Comparison of ENCODE assay signal across 18 cellular contexts in genomic region chr20:38307371-38308046, GRCh38. TPM values are rescaled to one million over a fixed set of nuclear protein-coding genes. Genes with fewer than 3 reads are reported as not detected.
A peak's percentile ranks its signal among the peaks of the same experiment; 100 is the strongest.
DNase-seq lines count a peak whose midpoint lies in the region; ATAC-seq and TF ChIP-seq lines count a peak whose summit lies in the region.
"Had no signal": no experiment of that assay in that cellular context is flagged by ENCODE, and none has a peak within 500 bp of the region (broad histone marks: within the 10 kb centered on the region; RNA-seq: fewer than 3 reads in every experiment).

No MANE protein-coding gene starts in this region.

- no peak overlapping the region for H3K4me3 Mint-ChIP-seq in GM23338
- H3K4me3 Mint-ChIP-seq: type B pancreatic cell had no signal

- H3K36me3 ChIP-seq in GM23338 (ENCODE audit: insufficient read depth) = no peaks in the 10 kb centered on the region

- no peak for ATAC-seq in GM23338
- ATAC-seq in HG02678 (IDR thresholded peaks at IDR 0.05; ENCODE audit: unreplicated experiment) = no peak
- no peak for ATAC-seq in esophagus mucosa
- ATAC-seq: activated naive CD4-positive, alpha-beta T cell treated with anti-CD3 and anti-CD28 coated beads, Interleukin-2, amount 50 U/mL, for 72 hours; GM12878 had no signal

- no peaks in the 10 kb centered on the region for H4K20me1 ChIP-seq in GM23338 (replicated peaks; ENCODE audit: insufficient read depth)

- H3K4me1 ChIP-seq in GM23338 (ENCODE audit: insufficient read depth) = no peaks in the 10 kb centered on the region

- H3K27me3 ChIP-seq in GM23338 (ENCODE audit: insufficient read depth) = no peaks in the 10 kb centered on the region

- no peaks in the 10 kb centered on the region for H3K27me3 Mint-ChIP-seq in GM23338 (ENCODE audit: insufficient read depth, low read depth, poor library complexity)

- H3K36me3 Mint-ChIP-seq in GM23338 (ENCODE audit: low read depth) = no peaks in the 10 kb centered on the region
- H3K36me3 Mint-ChIP-seq: activated naive CD4-positive, alpha-beta T cell treated with anti-CD3 and anti-CD28 coated beads, Interleukin-2, amount 50 U/mL, for 72 hours; type B pancreatic cell had no signal

- no peak overlapping the region for H3K4me2 ChIP-seq in GM23338

- H3K4me3 ChIP-seq in GM23338 = no peak overlapping the region
- H3K4me3 ChIP-seq: GM12878 had no signal

- H3K27ac ChIP-seq in GM23338 (ENCODE audit: low read depth) = no peak overlapping the region
- H3K27ac ChIP-seq: VCaP had no signal

- no peak for TF ChIP-seq CTCF in GM23338 (conservative IDR thresholded peaks at IDR 0.05; ENCODE audit: low read depth in 2 of 2)

- peak; percentile 80 for DNase-seq in A172 (ENCODE audit: low spot score)
- DNase-seq in GM23338 (ENCODE audit: low spot score) = no peak
- DNase-seq in RPMI7951 (ENCODE audit: low read depth) = peak; percentile 97
- peak; percentile 57 for DNase-seq in fibroblast of peridontal ligament (ENCODE audit: extremely low read depth)
- DNase-seq in activated naive CD4-positive, alpha-beta T cell (lab: John Stamatoyannopoulos, UW) = no peak
- no peak for DNase-seq in NCI-H1436 (lab: John Stamatoyannopoulos, UW)
- DNase-seq: ACHN, erythroblast, NCI-H2107 had no signal

- no peaks in the 10 kb centered on the region for H3F3A ChIP-seq in GM23338 (replicated peaks; ENCODE audit: low read depth)

- no peaks in the 10 kb centered on the region for H3K9me2 ChIP-seq in GM23338 (ENCODE audit: insufficient read depth)

- H3K27ac Mint-ChIP-seq in GM23338 = no peak overlapping the region
- H3K27ac Mint-ChIP-seq: activated naive CD4-positive, alpha-beta T cell treated with anti-CD3 and anti-CD28 coated beads, Interleukin-2, amount 50 U/mL, for 72 hours; type B pancreatic cell had no signal

- no peaks in the 10 kb centered on the region for H3K79me2 ChIP-seq in GM23338 (replicated peaks; ENCODE audit: insufficient read depth)

- no peaks in the 10 kb centered on the region for H3K4me1 Mint-ChIP-seq in GM23338

- no peaks in the 10 kb centered on the region for H3K9me3 Mint-ChIP-seq in GM23338
- H3K9me3 Mint-ChIP-seq: activated naive CD4-positive, alpha-beta T cell treated with anti-CD3 and anti-CD28 coated beads, Interleukin-2, amount 50 U/mL, for 72 hours; type B pancreatic cell had no signal

- H2AFZ ChIP-seq in GM23338 = peak overlapping the region; percentile 23; the same call in 1 of the 2 replicates

TF ChIP-seq in GM23338, 12 proteins besides CTCF, POLR2A, EP300 and RAD21 (continues in another document):
- no peak for TF ChIP-seq ZNF114 (CRISPR knock-in tag; IDR thresholded peaks at IDR 0.05)
- no peak for TF ChIP-seq ZNF462 (CRISPR knock-in tag; IDR thresholded peaks at IDR 0.05)
- no peak for TF ChIP-seq POLR2AphosphoS5 (IDR thresholded peaks at IDR 0.05; ENCODE audit: low read depth)
- TF ChIP-seq CREB1 (CRISPR knock-in tag; IDR thresholded peaks at IDR 0.05; ENCODE audit: low read depth) = no peak
- no peak for TF ChIP-seq NANOG (IDR thresholded peaks at IDR 0.05; ENCODE audit: borderline replicate concordance)
- no peak for TF ChIP-seq ETS1 (IDR thresholded peaks at IDR 0.05)
- no peak for TF ChIP-seq ZNF331 (CRISPR knock-in tag; IDR thresholded peaks at IDR 0.05; ENCODE audit: low read depth)
- no peak for TF ChIP-seq EZH2 (IDR thresholded peaks at IDR 0.05; ENCODE audit: low read depth, unreplicated experiment)
- no peak for TF ChIP-seq JUNB (IDR thresholded peaks at IDR 0.05; ENCODE audit: unreplicated experiment)
- TF ChIP-seq EZH2phosphoT487 (IDR thresholded peaks at IDR 0.05; ENCODE audit: unreplicated experiment) = no peak

RNA-seq across cellular contexts. Expression of gene BPI, which starts 3.6 kb away (rescaled TPM):
- not detected in 2 replicates for total RNA-seq in A172 (2014; rRNA removed; shearing (Covaris generic))
- not detected in 2 replicates for total RNA-seq in GM23338 (2014; rRNA removed; shearing (Covaris generic))
- polyA plus RNA-seq in GM23338 (2016; fragmentation: Nextera tagmentation; extraction: Ambion mirVana) = not detected in 2 replicates
- 0.24 and 0.29 TPM in 2 replicates for total RNA-seq in RPMI7951 (2014; rRNA removed; shearing (Covaris generic))
- not detected for total RNA-seq in esophagus mucosa
- total RNA-seq: activated naive CD4-positive, alpha-beta T cell treated with anti-CD3 and anti-CD28 coated beads, Interleukin-2, amount 50 U/mL, for 72 hours; GM12878; renal cortical epithelial cell had no signal
- polyA plus RNA-seq: GM12878 had no signal

RNA-seq across cellular contexts. Expression of gene LBP, which starts 38.8 kb away (rescaled TPM):
- total RNA-seq in A172 (2014; rRNA removed; shearing (Covaris generic)) = 0.55 TPM in 1 of 2 replicates, not detected in the other
- 0.10 and 0.35 TPM in 2 replicates for total RNA-seq in GM23338 (2014; rRNA removed; shearing (Covaris generic))
- 0.19 TPM in 1 of 2 replicates, not detected in the other for polyA plus RNA-seq in GM23338 (2016; fragmentation: Nextera tagmentation; extraction: Ambion mirVana)
- not detected in 2 replicates for total RNA-seq in RPMI7951 (2014; rRNA removed; shearing (Covaris generic))
- 0.12 TPM for total RNA-seq in esophagus mucosa
- total RNA-seq: activated naive CD4-positive, alpha-beta T cell treated with anti-CD3 and anti-CD28 coated beads, Interleukin-2, amount 50 U/mL, for 72 hours; chondrocyte; mononuclear cell had no signal

RNA-seq across cellular contexts. Expression of gene KIAA1755, which starts 47.0 kb away (rescaled TPM):
- total RNA-seq in A172 (2014; rRNA removed; shearing (Covaris generic)) = 0.57 and 0.69 TPM in 2 replicates
- 0.12 and 0.28 TPM in 2 replicates for total RNA-seq in GM23338 (2014; rRNA removed; shearing (Covaris generic))
- polyA plus RNA-seq in GM23338 (2016; fragmentation: Nextera tagmentation; extraction: Ambion mirVana) = not detected in 2 replicates
- 0.59 and 1.1 TPM in 2 replicates for total RNA-seq in RPMI7951 (2014; rRNA removed; shearing (Covaris generic))
- 0.32 TPM for total RNA-seq in esophagus mucosa
- total RNA-seq: activated naive CD4-positive, alpha-beta T cell treated with anti-CD3 and anti-CD28 coated beads, Interleukin-2, amount 50 U/mL, for 72 hours; GM12878; renal cortical epithelial cell had no signal
- polyA plus RNA-seq: GM12878 had no signal

Comparison
In these comparisons a context has a peak if more than half of its experiments do, and no peak if none do; other contexts are left out.
1. DNase-seq: peak in A172 (single experiment), RPMI7951 (single experiment) and fibroblast of peridontal ligament (single experiment); none in GM23338 (single experiment), activated naive CD4-positive, alpha-beta T cell (0 of 4) and NCI-H1436 (single experiment).